ENCODE assay signal across 8 cellular contexts in the genomic region with DNA sequence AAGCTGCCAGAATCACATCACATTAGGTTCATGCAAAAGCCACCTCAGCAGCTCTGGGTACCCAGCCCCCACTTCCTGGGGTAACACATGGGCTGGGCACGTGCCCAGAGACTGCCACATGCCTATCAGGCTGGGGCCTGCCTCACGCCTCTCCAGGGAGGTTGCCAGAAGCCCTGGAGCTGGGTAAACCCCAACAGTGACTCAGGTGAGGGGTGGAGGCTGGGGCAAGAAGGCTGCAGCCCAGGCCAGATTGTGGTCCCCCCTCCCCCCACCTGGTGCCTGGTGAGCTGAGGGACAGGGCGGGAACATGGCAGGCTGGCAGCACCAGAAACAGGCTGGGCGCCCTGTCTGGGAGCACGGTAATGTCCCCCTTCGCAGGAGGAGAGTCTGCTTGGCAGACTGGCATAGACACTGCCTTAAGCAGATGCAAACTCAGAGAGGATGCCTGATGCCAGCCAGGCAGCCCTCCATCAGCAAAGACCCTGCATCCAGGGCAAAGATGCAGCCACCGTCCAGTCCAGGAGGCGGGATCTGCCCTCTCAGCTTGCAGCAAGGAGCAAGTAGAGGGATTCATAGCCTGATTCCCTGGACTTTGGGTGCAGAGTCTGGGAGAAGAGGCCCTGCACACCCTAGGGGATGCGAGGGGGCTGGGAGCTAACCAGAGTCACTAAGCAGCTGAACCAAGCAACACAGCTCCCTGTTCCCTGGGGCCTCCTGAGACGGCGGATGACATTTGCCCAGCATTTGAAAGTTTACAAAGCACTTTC. TPM values are rescaled to one million over a fixed set of nuclear protein-coding genes. Genes with fewer than 3 reads are reported as not detected.
DNase-seq lines count a peak whose midpoint lies in the region; ATAC-seq and TF ChIP-seq lines count a peak whose summit lies in the region.

No MANE protein-coding gene starts in this region.

- peaks cover 2% of the 10 kb centered on the region for H3K4me1 Mint-ChIP-seq in chondrocyte (ENCODE audit: low read depth)

- no peaks in the 10 kb centered on the region for H3K9me3 Mint-ChIP-seq in chondrocyte (ENCODE audit: low read depth)

- ATAC-seq in left cardiac atrium: no peak
- no peak for ATAC-seq in left ventricle myocardium superior
- peak; percentile 7; the same call in 1 of the 3 replicates for ATAC-seq in SK-N-SH treated with all-trans-retinoic acid at 6 μM for 48 hours
- no peak for ATAC-seq in HG03571 (IDR thresholded peaks at IDR 0.05; ENCODE audit: unreplicated experiment)
- no peak for ATAC-seq in GM19351 (IDR thresholded peaks at IDR 0.05; ENCODE audit: unreplicated experiment)

- H3K9me3 ChIP-seq in thyroid gland: no peaks in the 10 kb centered on the region

- WGBS in thyroid gland, 2 donors: 78 to 82% methylated on average over 5 to 8 of the region's 11 CpGs

- H3K4me3 Mint-ChIP-seq in chondrocyte (ENCODE audit: unreplicated experiment): no peak overlapping the region

- peaks cover 30% of the 10 kb centered on the region for H3K27me3 Mint-ChIP-seq in chondrocyte (ENCODE audit: low read depth)

- peak; percentile 26 for DNase-seq in left cardiac atrium
- no peak for DNase-seq in left ventricle myocardium superior
- DNase-seq in chondrocyte (ENCODE audit: low spot score): peak; percentile 79
- DNase-seq in thyroid gland: peak; percentile 30 to 37
- DNase-seq in NCI-H526 treated with DMSO at 0.1 percent for 48 hours (lab: John Stamatoyannopoulos, UW): no peak

- intact Hi-C loops in left cardiac atrium (cut with DNase I) (no loop called here), left ventricle myocardium superior (cut with micrococcal nuclease) (no loop called here), thyroid gland (cut with DNase I) (no loop called here)

- H3K4me1 ChIP-seq in thyroid gland: peaks cover 0 to 10% of the 10 kb centered on the region in 2 donors

- TF ChIP-seq CTCF in chondrocyte (IDR thresholded peaks at IDR 0.05) (no peak), thyroid gland (IDR thresholded peaks at IDR 0.05) (no peak)

- H3K36me3 Mint-ChIP-seq in chondrocyte (ENCODE audit: low read depth): no peaks in the 10 kb centered on the region

- no peak overlapping the region for H3K27ac ChIP-seq in thyroid gland

- H3K4me3 ChIP-seq in thyroid gland (replicated peaks in 1 of 3): no peak overlapping the region

- TF ChIP-seq POLR2A in thyroid gland (IDR thresholded peaks at IDR 0.05): no peak

- H3K36me3 ChIP-seq in thyroid gland: no peaks in the 10 kb centered on the region

- no peaks in the 10 kb centered on the region for H3K27me3 ChIP-seq in thyroid gland

- H3K27ac Mint-ChIP-seq in chondrocyte (ENCODE audit: unreplicated experiment): no peak overlapping the region

TF ChIP-seq in SK-N-SH treated with all-trans-retinoic acid at 6 μM for 48 hours, 23 proteins besides CTCF, POLR2A, EP300 and RAD21:
- TF ChIP-seq PPARA (CRISPR knock-in tag; IDR thresholded peaks at IDR 0.05; ENCODE audit: borderline replicate concordance) (no peak), ZFP30 (CRISPR knock-in tag; IDR thresholded peaks at IDR 0.05) (no peak), TOX (CRISPR knock-in tag; IDR thresholded peaks at IDR 0.05; ENCODE audit: borderline replicate concordance) (no peak), ZC3H10 (CRISPR knock-in tag; IDR thresholded peaks at IDR 0.05) (no peak), ISL1 (CRISPR knock-in tag; IDR thresholded peaks at IDR 0.05) (no peak)

RNA-seq across cellular contexts. Expression of a gene that starts 28.8 kb away (rescaled TPM):
- 10 to 100 TPM; 13.7 to 31.1 TPM for total RNA-seq in left cardiac atrium
- 4.1 TPM for total RNA-seq in left ventricle myocardium superior
- total RNA-seq in chondrocyte: 1.7 to 4.4 TPM (median 1.8 TPM) in 3 replicates
- total RNA-seq in thyroid gland: 10 to 100 TPM; 14.5 to 34.0 (median 21.1) TPM

RNA-seq across cellular contexts. Expression of a gene that starts 51.8 kb away (rescaled TPM):
- total RNA-seq in left cardiac atrium (1 to 10 TPM; 3.6 to 6.5 TPM), left ventricle myocardium superior (3.4 TPM), chondrocyte (4.2 to 4.7 TPM (median 4.5 TPM) in 3 replicates), thyroid gland (1 to 10 TPM; 1.0 to 5.1 (median 1.2) TPM)

Comparison
In these comparisons a context has a peak if more than half of its experiments do, and no peak if none do; other contexts are left out.
1. DNase-seq: peak in left cardiac atrium (single experiment), chondrocyte (single experiment) and thyroid gland (2 of 2); none in left ventricle myocardium superior (single experiment) and NCI-H526 treated with DMSO at 0.1 percent for 48 hours (single experiment).